8 cellular contexts compared by ENCODE assay signal in the genomic region with DNA sequence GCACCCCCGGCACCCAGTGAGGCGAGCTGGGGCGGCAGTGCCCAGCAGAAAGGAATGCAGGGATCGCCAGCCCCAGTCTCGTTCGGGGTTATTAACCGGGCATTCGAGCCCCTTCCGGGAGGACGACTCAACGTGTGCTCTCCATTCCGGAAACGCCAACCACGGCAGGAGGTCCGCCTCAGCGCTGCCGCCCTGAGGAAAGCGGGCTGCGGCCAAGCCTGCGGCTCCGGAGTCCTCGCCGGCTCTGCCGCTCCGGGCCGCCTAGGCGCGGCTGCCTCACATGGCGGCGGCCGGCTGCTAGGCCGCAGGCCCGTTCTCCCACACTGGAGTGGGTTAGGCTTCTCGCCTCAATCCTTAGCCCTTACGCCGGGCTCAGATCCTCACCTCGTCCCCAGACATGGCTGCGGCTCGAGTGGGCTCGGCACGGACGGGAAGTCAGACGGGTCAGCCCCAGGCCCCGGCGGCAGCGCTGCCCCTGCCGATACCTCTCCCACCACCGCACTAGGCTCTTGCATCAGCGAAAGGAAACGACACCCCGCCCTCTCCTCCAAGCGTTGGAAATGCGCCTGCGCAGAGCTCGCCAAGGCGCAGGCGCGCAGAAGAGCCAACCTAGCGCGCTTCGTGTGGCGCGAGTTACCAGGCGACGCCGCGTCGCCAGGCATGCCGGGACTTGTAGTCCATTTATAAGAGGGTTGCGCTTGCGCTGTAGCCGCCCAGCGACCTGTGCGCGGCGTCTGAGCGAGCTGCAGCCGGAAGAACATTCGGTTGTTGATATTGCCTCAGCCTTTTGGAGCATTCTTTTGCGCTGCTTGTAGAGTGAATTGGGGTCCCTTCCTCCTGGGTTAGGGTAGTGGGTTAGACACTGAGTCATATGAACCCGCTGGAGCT. TPM values are rescaled to one million over a fixed set of nuclear protein-coding genes. Genes with fewer than 3 reads are reported as not detected.
DNase-seq lines count a peak whose midpoint lies in the region; ATAC-seq and TF ChIP-seq lines count a peak whose summit lies in the region.

A gene with protein sequence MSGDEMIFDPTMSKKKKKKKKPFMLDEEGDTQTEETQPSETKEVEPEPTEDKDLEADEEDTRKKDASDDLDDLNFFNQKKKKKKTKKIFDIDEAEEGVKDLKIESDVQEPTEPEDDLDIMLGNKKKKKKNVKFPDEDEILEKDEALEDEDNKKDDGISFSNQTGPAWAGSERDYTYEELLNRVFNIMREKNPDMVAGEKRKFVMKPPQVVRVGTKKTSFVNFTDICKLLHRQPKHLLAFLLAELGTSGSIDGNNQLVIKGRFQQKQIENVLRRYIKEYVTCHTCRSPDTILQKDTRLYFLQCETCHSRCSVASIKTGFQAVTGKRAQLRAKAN (minus strand): TSS at position 532 of the 888 bp plus-strand sequence. CDS start 133 bp downstream, at position 399.

- no peaks in the 10 kb centered on the region for H3K9me3 ChIP-seq in prostate gland

- peak; percentile 93 to 95 for DNase-seq in NCI-H187 (lab: John Stamatoyannopoulos, UW)
- DNase-seq in T-helper 2 cell, result peak; percentile 84 to 99 (median 93)
- peak; percentile 98 for DNase-seq in left ventricle myocardium superior
- DNase-seq in prostate gland (ENCODE audit: low spot score), result peak; percentile 94

- no peaks in the 10 kb centered on the region for H3K27me3 ChIP-seq in prostate gland (replicated peaks; ENCODE audit: insufficient read depth)

- H3K4me3 ChIP-seq in prostate gland (peak within 1 kb of the TSS; percentile 74 to 78), urinary bladder (ENCODE audit: low read depth, low read length) (peak within 1 kb of the TSS; percentile 87)

- H3K4me1 ChIP-seq in prostate gland (replicated peaks) (no peaks in the 10 kb centered on the region), urinary bladder (ENCODE audit: insufficient read depth) (peaks cover 2% of the 10 kb centered on the region)

- H3K36me3 ChIP-seq in prostate gland (no peaks in the 10 kb centered on the region), urinary bladder (ENCODE audit: insufficient read depth) (no peaks in the 10 kb centered on the region)

- ATAC-seq in GM18498 (IDR thresholded peaks at IDR 0.05; ENCODE audit: unreplicated experiment) (peak; percentile 91), HG02938 (IDR thresholded peaks at IDR 0.05; ENCODE audit: unreplicated experiment) (peak; percentile 89), left ventricle myocardium superior (peak; percentile 97)

- peak; percentile 97 for TF ChIP-seq POLR2A in prostate gland (IDR thresholded peaks at IDR 0.05)

- WGBS in prostate gland, result under 1% methylated on average over 41 of the region's 81 CpGs
- WGBS in urinary bladder, result under 1% methylated on average over 81 of the region's 81 CpGs

- intact Hi-C loops in left ventricle myocardium superior (cut with micrococcal nuclease) (no loop called here), prostate gland (cut with DNase I) (no loop called here)

- peak in 3 of 4 experiments; percentile 8 to 39 (median 23) for TF ChIP-seq CTCF in prostate gland (IDR thresholded peaks at IDR 0.05)

- H3K27ac ChIP-seq in angular gyrus (ENCODE audit: low read depth, low read length) (peak within 1 kb of the TSS; percentile 90), prostate gland (peak within 1 kb of the TSS; percentile 90 to 91), urinary bladder (ENCODE audit: low read depth) (peak within 1 kb of the TSS; percentile 91)

RNA-seq across cellular contexts. Expression of the gene that starts here (rescaled TPM):
- 41.1 TPM for total RNA-seq in left ventricle myocardium superior
- 10 to 100 TPM; 32.7 to 41.0 TPM for total RNA-seq in prostate gland
- total RNA-seq in urinary bladder, result 58.1 TPM
- 54.8 TPM for polyA plus RNA-seq in urinary bladder

Comparison
In these comparisons a context has a peak if more than half of its experiments do, and no peak if none do; other contexts are left out.
1. Peak in every context shown above with its lines: DNase-seq, ATAC-seq, H3K4me3 ChIP-seq and H3K27ac ChIP-seq.